Comparison of ENCODE assay signal across 20 cellular contexts in genomic region chr17:78669256-78669974, GRCh38.
DNase-seq lines count a peak whose midpoint lies in the region; ATAC-seq, FAIRE-seq and TF ChIP-seq lines count a peak whose summit lies in the region.
"Had no signal": no experiment of that assay in that cellular context is flagged by ENCODE, and none has a peak within 500 bp of the region (broad histone marks: within the 10 kb centered on the region; RNA-seq: fewer than 3 reads in every experiment).

No MANE protein-coding gene starts in this region.

- H3K9me3 ChIP-seq in tibial nerve, result no peaks in the 10 kb centered on the region
- H3K9me3 ChIP-seq: esophagus muscularis mucosa, neutrophil, thoracic aorta had no signal

- H3K4me1 Mint-ChIP-seq in activated naive CD4-positive, alpha-beta T cell treated with anti-CD3 and anti-CD28 coated beads, Interleukin-2, amount 10 ng/mL, durations not matched to agents 7 days and 5 days, result peaks cover 45% of the 10 kb centered on the region
- peaks cover 21% of the 10 kb centered on the region for H3K4me1 Mint-ChIP-seq in activated naive CD4-positive, alpha-beta T cell treated with anti-CD3 and anti-CD28 coated beads for 36 hours (ENCODE audit: low read depth)
- peaks cover 23 to 40% of the 10 kb centered on the region in 2 donors for H3K4me1 Mint-ChIP-seq in effector memory CD8-positive, alpha-beta T cell (ENCODE audit: low read depth in 2 of 2)
- peaks cover 50% of the 10 kb centered on the region for H3K4me1 Mint-ChIP-seq in stimulated activated effector memory CD8-positive, alpha-beta T cell treated with anti-CD3 and anti-CD28 coated beads, Interleukin-12 subunit alpha, Interleukin-12 subunit beta, amount 100 ng/mL, for 72 hours

- no peak overlapping the region for H3K4me3 Mint-ChIP-seq in activated naive CD4-positive, alpha-beta T cell treated with anti-CD3 and anti-CD28 coated beads, Interleukin-2, amount 10 ng/mL, durations not matched to agents 7 days and 5 days
- H3K4me3 Mint-ChIP-seq in activated naive CD4-positive, alpha-beta T cell treated with anti-CD3 and anti-CD28 coated beads for 36 hours, result no peak overlapping the region
- peak overlapping the region in 1 of 2 donors; percentile 12 for H3K4me3 Mint-ChIP-seq in effector memory CD8-positive, alpha-beta T cell
- H3K4me3 Mint-ChIP-seq in stimulated activated effector memory CD8-positive, alpha-beta T cell treated with anti-CD3 and anti-CD28 coated beads, Interleukin-12 subunit alpha, Interleukin-12 subunit beta, amount 100 ng/mL, for 72 hours, result no peak overlapping the region
- H3K4me3 Mint-ChIP-seq: activated CD4-positive, alpha-beta T cell treated with anti-CD3 and anti-CD28 coated beads for 36 hours had no signal

- H3K4me1 ChIP-seq in tibial nerve, result peaks cover 0 to 29% (median 16%) of the 10 kb centered on the region in 4 donors

- no peak for DNase-seq in activated naive CD4-positive, alpha-beta T cell treated with anti-CD3 and anti-CD28 coated beads, Interleukin-2, amount 10 ng/mL, durations not matched to agents 7 days and 5 days
- no peak for DNase-seq in activated naive CD4-positive, alpha-beta T cell treated with anti-CD3 and anti-CD28 coated beads for 36 hours
- DNase-seq in RWPE1 (ENCODE audit: low spot score) (no peak), D721Med (ENCODE audit: insufficient read length, low spot score) (no peak), tibial nerve (ENCODE audit: low spot score in 2 of 2) (no peak), HPDE6-E6E7 (ENCODE audit: extremely low spot score) (no peak)
- DNase-seq in effector memory CD8-positive, alpha-beta T cell, result no peak
- no peak for DNase-seq in stimulated activated effector memory CD8-positive, alpha-beta T cell treated with anti-CD3 and anti-CD28 coated beads, Interleukin-12 subunit alpha, Interleukin-12 subunit beta, amount 100 ng/mL, for 72 hours (ENCODE audit: low spot score in 2 of 2)
- DNase-seq: activated CD4-positive, alpha-beta T cell treated with anti-CD3 and anti-CD28 coated beads for 36 hours; amygdala; DND-41; effector CD4-positive, alpha-beta T cell; left cardiac atrium; MV-4-11; NCI-H187; stimulated activated CD4-positive, alpha-beta T cell treated with anti-CD3 and anti-CD28 coated beads, Interleukin-12 subunit alpha, Interleukin-12 subunit beta, amount 100 ng/mL, for 4 hours had no signal

- no peak for TF ChIP-seq EP300 in tibial nerve (IDR thresholded peaks at IDR 0.05)

- intact Hi-C loops in activated naive CD4-positive, alpha-beta T cell treated with anti-CD3 and anti-CD28 coated beads for 36 hours (cut with micrococcal nuclease), result loop anchor here (5.0 kb wide), 2 partner anchors 77 to 78 kb away; no protein-coding TSS in a partner anchor

- no peak overlapping the region for H3K4me3 ChIP-seq in tibial nerve
- H3K4me3 ChIP-seq: esophagus muscularis mucosa, thoracic aorta had no signal

- H3K27me3 ChIP-seq in tibial nerve, result no peaks in the 10 kb centered on the region
- H3K27me3 ChIP-seq: esophagus muscularis mucosa had no signal

- WGBS in tibial nerve, 2 donors, result 85 to 89% methylated on average over 22 of the region's 22 CpGs

- H3K27ac ChIP-seq in RWPE1 (peak overlapping the region; percentile 8; the same call in 1 of the 2 replicates), tibial nerve (no peak overlapping the region)
- H3K27ac ChIP-seq: esophagus muscularis mucosa, KMS-11, neutrophil, thoracic aorta had no signal

- FAIRE-seq in D721Med (lab: Jason Lieb, UNC), result no peak

- H3K9me3 Mint-ChIP-seq in activated naive CD4-positive, alpha-beta T cell treated with anti-CD3 and anti-CD28 coated beads, Interleukin-2, amount 10 ng/mL, durations not matched to agents 7 days and 5 days, result no peaks in the 10 kb centered on the region
- H3K9me3 Mint-ChIP-seq in activated naive CD4-positive, alpha-beta T cell treated with anti-CD3 and anti-CD28 coated beads for 36 hours, result no peaks in the 10 kb centered on the region
- no peaks in the 10 kb centered on the region for H3K9me3 Mint-ChIP-seq in effector memory CD8-positive, alpha-beta T cell
- no peaks in the 10 kb centered on the region for H3K9me3 Mint-ChIP-seq in stimulated activated effector memory CD8-positive, alpha-beta T cell treated with anti-CD3 and anti-CD28 coated beads, Interleukin-12 subunit alpha, Interleukin-12 subunit beta, amount 100 ng/mL, for 72 hours

- no peak for ATAC-seq in effector memory CD8-positive, alpha-beta T cell (replicated peaks)
- no peak for ATAC-seq in stimulated activated effector memory CD8-positive, alpha-beta T cell treated with anti-CD3 and anti-CD28 coated beads, Interleukin-12 subunit alpha, Interleukin-12 subunit beta, amount 100 ng/mL, for 72 hours
- ATAC-seq: activated CD4-positive, alpha-beta T cell treated with anti-CD3 and anti-CD28 coated beads for 36 hours; left cardiac atrium had no signal

- POLR2A ChIA-PET in RWPE1 (lab: Yijun Ruan, JAX; ENCODE audit: low non-redundant PET), result no interaction called here

- peak overlapping the region; percentile 39 for H3K27ac Mint-ChIP-seq in activated naive CD4-positive, alpha-beta T cell treated with anti-CD3 and anti-CD28 coated beads, Interleukin-2, amount 10 ng/mL, durations not matched to agents 7 days and 5 days
- H3K27ac Mint-ChIP-seq in activated naive CD4-positive, alpha-beta T cell treated with anti-CD3 and anti-CD28 coated beads for 36 hours, result no peak overlapping the region
- H3K27ac Mint-ChIP-seq in effector memory CD8-positive, alpha-beta T cell, result peak overlapping the region; percentile 61 to 72
- H3K27ac Mint-ChIP-seq in stimulated activated effector memory CD8-positive, alpha-beta T cell treated with anti-CD3 and anti-CD28 coated beads, Interleukin-12 subunit alpha, Interleukin-12 subunit beta, amount 100 ng/mL, for 72 hours, result peak overlapping the region; percentile 92
- H3K27ac Mint-ChIP-seq: activated CD4-positive, alpha-beta T cell treated with anti-CD3 and anti-CD28 coated beads for 36 hours had no signal

- H3K27me3 Mint-ChIP-seq in activated naive CD4-positive, alpha-beta T cell treated with anti-CD3 and anti-CD28 coated beads, Interleukin-2, amount 10 ng/mL, durations not matched to agents 7 days and 5 days, result no peaks in the 10 kb centered on the region
- no peaks in the 10 kb centered on the region for H3K27me3 Mint-ChIP-seq in activated naive CD4-positive, alpha-beta T cell treated with anti-CD3 and anti-CD28 coated beads for 36 hours (ENCODE audit: low read depth)
- H3K27me3 Mint-ChIP-seq in effector memory CD8-positive, alpha-beta T cell, result no peaks in the 10 kb centered on the region
- H3K27me3 Mint-ChIP-seq: activated CD4-positive, alpha-beta T cell treated with anti-CD3 and anti-CD28 coated beads for 36 hours had no signal

- no peak for TF ChIP-seq POLR2A in tibial nerve (IDR thresholded peaks at IDR 0.05)

- H3K36me3 Mint-ChIP-seq in activated naive CD4-positive, alpha-beta T cell treated with anti-CD3 and anti-CD28 coated beads, Interleukin-2, amount 10 ng/mL, durations not matched to agents 7 days and 5 days, result peaks cover 69% of the 10 kb centered on the region
- peaks cover 13% of the 10 kb centered on the region for H3K36me3 Mint-ChIP-seq in activated naive CD4-positive, alpha-beta T cell treated with anti-CD3 and anti-CD28 coated beads for 36 hours (ENCODE audit: low read depth)
- peaks cover 64% of the 10 kb centered on the region for H3K36me3 Mint-ChIP-seq in effector memory CD8-positive, alpha-beta T cell (ENCODE audit: insufficient read depth)
- H3K36me3 Mint-ChIP-seq in stimulated activated effector memory CD8-positive, alpha-beta T cell treated with anti-CD3 and anti-CD28 coated beads, Interleukin-12 subunit alpha, Interleukin-12 subunit beta, amount 100 ng/mL, for 72 hours, result peaks cover 74% of the 10 kb centered on the region

- CTCF ChIA-PET in activated naive CD4-positive, alpha-beta T cell treated with anti-CD3 and anti-CD28 coated beads, Interleukin-2, amount 10 ng/mL, durations not matched to agents 7 days and 5 days (lab: Charles Lee), result no interaction called here
- CTCF ChIA-PET in activated naive CD4-positive, alpha-beta T cell treated with anti-CD3 and anti-CD28 coated beads for 36 hours (lab: Charles Lee), result no interaction called here
- CTCF ChIA-PET in RWPE1 (lab: Yijun Ruan, JAX), result interaction anchor here (0.7 kb wide), 1 partner anchor 100 kb away, joined by 3 read pairs; no protein-coding TSS in a partner anchor

- TF ChIP-seq CTCF in RWPE1 (conservative IDR thresholded peaks at IDR 0.05; ENCODE audit: low read depth) (no peak), D721Med (IDR thresholded peaks at IDR 0.05; ENCODE audit: insufficient read depth, missing control alignments) (no peak), tibial nerve (IDR thresholded peaks at IDR 0.05) (no peak)

- peaks cover 0 to 27% (median 7%) of the 10 kb centered on the region in 3 donors for H3K36me3 ChIP-seq in tibial nerve
